18 cellular contexts compared by ENCODE assay signal in genomic region chr4:84177831-84178230, GRCh38.
DNase-seq lines count a peak whose midpoint lies in the region; FAIRE-seq and TF ChIP-seq lines count a peak whose summit lies in the region.
"Had no signal": no experiment of that assay in that cellular context is flagged by ENCODE, and none has a peak within 500 bp of the region (broad histone marks: within the 10 kb centered on the region; RNA-seq: fewer than 3 reads in every experiment).

No MANE protein-coding gene starts in this region.

- H2AK5ac ChIP-seq in neuronal stem cell (ENCODE audit: low read depth, low read length) = no peak overlapping the region

- no peak for TF ChIP-seq CTCF in bronchial epithelial cell (IDR thresholded peaks at IDR 0.05; ENCODE audit: insufficient read depth, low read length, severe bottlenecking)

- no peaks in the 10 kb centered on the region for H3K4me1 ChIP-seq in neuronal stem cell (ENCODE audit: control insufficient read depth in 2 of 2, insufficient read depth in 1 of 2, low read depth in 1 of 2, low read length in 2 of 2)

- H3K4me3 ChIP-seq in bronchial epithelial cell (ENCODE audit: low read depth, low read length) (no peak overlapping the region), neuronal stem cell (ENCODE audit: low read length in 2 of 2) (no peak overlapping the region)

- FAIRE-seq in bronchial epithelial cell (lab: Jason Lieb, UNC) = no peak
- FAIRE-seq: D721Med, GM19239 had no signal

- H2BK12ac ChIP-seq in neuronal stem cell (ENCODE audit: low read length) = no peak overlapping the region

- H3K23ac ChIP-seq in neuronal stem cell (ENCODE audit: low read depth, low read length, poor library complexity) = no peak overlapping the region

- no peak overlapping the region for H2BK5ac ChIP-seq in neuronal stem cell (ENCODE audit: low read length)

- no peak overlapping the region for H3K14ac ChIP-seq in neuronal stem cell (ENCODE audit: low read length)

- WGBS in neuronal stem cell (ENCODE audit: extremely low coverage in 2 of 2, insufficient read length in 2 of 2, insufficient replicate concordance in 1 of 2), 2 donors = no CpG with 5 or more reads among the region's 4 CpGs

- H3K79me1 ChIP-seq in neuronal stem cell (ENCODE audit: low read depth, low read length) = no peaks in the 10 kb centered on the region

- H4K8ac ChIP-seq in neuronal stem cell (ENCODE audit: low read depth, low read length) = no peak overlapping the region

- H3K9ac ChIP-seq in neuronal stem cell (ENCODE audit: low read depth, low read length, poor library complexity) = no peak overlapping the region

- H3K9me3 ChIP-seq in neuronal stem cell (replicated peaks in 1 of 2; ENCODE audit: control insufficient read depth in 2 of 2, insufficient read depth in 1 of 2, low read depth in 1 of 2, low read length in 2 of 2) = no peaks in the 10 kb centered on the region

- H2BK120ac ChIP-seq in neuronal stem cell (ENCODE audit: low read depth, low read length) = no peak overlapping the region

- no peak overlapping the region for H3K18ac ChIP-seq in neuronal stem cell (ENCODE audit: low read length)

- H3K27me3 ChIP-seq in bronchial epithelial cell (ENCODE audit: control insufficient read depth, insufficient read depth, low read length) = no peaks in the 10 kb centered on the region
- H3K27me3 ChIP-seq in neuronal stem cell (ENCODE audit: control insufficient read depth in 3 of 3, insufficient read depth in 3 of 3, low read depth in 1 of 3, low read length in 3 of 3) = no peaks in the 10 kb centered on the region

- H3K36me3 ChIP-seq in bronchial epithelial cell (ENCODE audit: control insufficient read depth, insufficient read depth, low read length) (no peaks in the 10 kb centered on the region), neuronal stem cell (replicated peaks in 1 of 2; ENCODE audit: control insufficient read depth in 2 of 2, insufficient read depth in 2 of 2, low read length in 2 of 2) (no peaks in the 10 kb centered on the region)

- no peak overlapping the region for H2BK15ac ChIP-seq in neuronal stem cell (ENCODE audit: low read length)

- no peak overlapping the region for H3K4me2 ChIP-seq in neuronal stem cell (ENCODE audit: insufficient read depth, low read length, poor library complexity, severe bottlenecking)

- no peak overlapping the region for H4K91ac ChIP-seq in neuronal stem cell (ENCODE audit: low read depth, low read length, poor library complexity)

- no peak overlapping the region for H2AFZ ChIP-seq in neuronal stem cell (ENCODE audit: low read length)

- H3K27ac ChIP-seq in neuronal stem cell (replicated peaks; ENCODE audit: low read length) = no peak overlapping the region
- H3K27ac ChIP-seq: 22Rv1, HL-60 had no signal

- H3K4ac ChIP-seq in neuronal stem cell (ENCODE audit: low read length) = no peak overlapping the region

- DNase-seq in DMS53 (lab: John Stamatoyannopoulos, UW) = peak; percentile 1
- no peak for DNase-seq in DMS53 treated with DMSO at 0.1 percent for 48 hours (lab: John Stamatoyannopoulos, UW; ENCODE audit: unreplicated experiment)
- DNase-seq in bronchial epithelial cell (ENCODE audit: low read depth) = peak; percentile 44
- peak; percentile 10 for DNase-seq in kidney tubule cell (ENCODE audit: low spot score)
- no peak for DNase-seq in NCI-H1930 (lab: John Stamatoyannopoulos, UW)
- no peak for DNase-seq in neuronal stem cell (ENCODE audit: low spot score)
- no peak for DNase-seq in kidney glomerular epithelial cell (lab: John Stamatoyannopoulos, UW)
- DNase-seq: CD8-positive, alpha-beta T cell; COR-L47; DMS153; GF-D8; GOT3; H9; IMR-90 had no signal

Comparison
In these comparisons a context has a peak if more than half of its experiments do, and no peak if none do; other contexts are left out.
1. DNase-seq: peak in DMS53 (single experiment), bronchial epithelial cell (single experiment) and kidney tubule cell (single experiment); none in DMS53 treated with DMSO at 0.1 percent for 48 hours (single experiment), NCI-H1930 (0 of 2), neuronal stem cell (single experiment) and kidney glomerular epithelial cell (single experiment).